30 cellular contexts compared by ENCODE assay signal in the genomic region with DNA sequence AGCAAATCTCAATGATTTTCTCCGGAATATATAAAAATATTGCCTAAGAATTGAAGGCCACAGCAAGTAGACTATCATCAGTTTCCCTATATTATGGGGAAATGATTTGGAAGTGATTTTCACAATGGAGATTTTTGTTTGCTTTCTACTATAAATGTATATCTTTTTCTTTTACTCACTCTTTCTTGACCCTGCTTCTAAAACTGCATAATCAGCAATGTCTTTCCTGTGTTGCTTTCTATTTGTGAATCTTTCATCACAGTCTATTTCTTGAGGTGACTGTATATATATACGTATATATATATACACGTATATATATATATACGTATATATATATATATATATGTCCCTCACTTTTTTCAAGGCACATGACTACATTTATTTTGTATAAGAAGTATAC.
"Had no signal": no experiment of that assay in that cellular context is flagged by ENCODE, and none has a peak within 500 bp of the region (broad histone marks: within the 10 kb centered on the region; RNA-seq: fewer than 3 reads in every experiment).

No MANE protein-coding gene starts in this region.

- FAIRE-seq: bronchial epithelial cell, TTC549 had no signal

- H3K4me1 ChIP-seq: ascending aorta had no signal

- H3K36me3 ChIP-seq: ascending aorta, cardiac muscle cell had no signal

- ATAC-seq: activated CD8-positive, alpha-beta memory T cell treated with anti-CD3 and anti-CD28 coated beads, Interleukin-2, amount 10 ng/mL, durations not matched to agents 7 days and 5 days; activated CD8-positive, alpha-beta T cell treated with anti-CD3 and anti-CD28 coated beads for 36 hours; activated naive CD8-positive, alpha-beta T cell treated with anti-CD3 and anti-CD28 coated beads, Interleukin-2, amount 50 U/mL, for 24 hours had no signal

- DNase-seq: activated B cell treated with CpG ODN at 0.5 μM for 24 hours; activated CD4-positive, alpha-beta memory T cell treated with anti-CD3 and anti-CD28 coated beads for 36 hours; activated CD4-positive, alpha-beta T cell treated with anti-CD3 and anti-CD28 coated beads for 4 hours; activated CD4-positive, alpha-beta T cell treated with anti-CD3 and anti-CD28 coated beads, Interleukin-2, amount 10 ng/mL, durations not matched to agents 24 days and 14 days; activated CD4-positive, alpha-beta T cell treated with anti-CD3 and anti-CD28 coated beads, Interleukin-2, amount 50 U/mL, for 1 hour; activated CD4-positive, alpha-beta T cell treated with anti-CD3 and anti-CD28 coated beads, Interleukin-2, amount 50 U/mL, for 4 hours; activated CD4-positive, CD25-positive, alpha-beta regulatory T cell treated with anti-CD3 and anti-CD28 coated beads, Interleukin-2, amount 50 U/mL, for 72 hours; activated CD8-positive, alpha-beta memory T cell treated with anti-CD3 and anti-CD28 coated beads for 24 hours; activated CD8-positive, alpha-beta memory T cell treated with anti-CD3 and anti-CD28 coated beads, Interleukin-2, amount 10 ng/mL, durations not matched to agents 7 days and 5 days; activated CD8-positive, alpha-beta memory T cell treated with anti-CD3 and anti-CD28 coated beads, Interleukin-2, amount 50 U/mL, for 48 hours; activated CD8-positive, alpha-beta T cell treated with anti-CD3 and anti-CD28 coated beads for 36 hours; activated effector memory CD4-positive, alpha-beta T cell treated with Interleukin-2 at 50 U/mL for 16 hours; activated gamma-delta T cell; activated naive CD4-positive, alpha-beta T cell treated with anti-CD3 and anti-CD28 coated beads, Interleukin-2, amount 10 ng/mL, durations not matched to agents 7 days and 5 days; activated naive CD4-positive, alpha-beta T cell treated with Interleukin-2 at 50 U/mL for 16 hours; activated naive CD8-positive, alpha-beta T cell treated with anti-CD3 and anti-CD28 coated beads, Interleukin-2, amount 10 ng/mL, durations not matched to agents 7 days and 5 days; activated naive CD8-positive, alpha-beta T cell treated with anti-CD3 and anti-CD28 coated beads, Interleukin-2, amount 50 U/mL, for 24 hours; activated T-cell treated with anti-CD3 and anti-CD28 coated beads, Interleukin-2, amount 50 U/mL, for 24 hours; activated T-cell treated with anti-CD3 and anti-CD28 coated beads, Interleukin-2, amount 50 U/mL, for 48 hours; amygdala; anterior cingulate cortex; caudate nucleus; cerebellar nuclear complex; T-helper 1 cell; T-helper 2 cell; T-helper 9 cell had no signal

- H3K27me3 ChIP-seq: ascending aorta, cardiac muscle cell had no signal

- H3K4me3 ChIP-seq: ascending aorta, cardiac muscle cell had no signal

- H3K9me3 ChIP-seq: ascending aorta had no signal

- H3K27ac ChIP-seq: ascending aorta, cardiac muscle cell had no signal
